ENCODE assay signal across 8 cellular contexts in the genomic region with DNA sequence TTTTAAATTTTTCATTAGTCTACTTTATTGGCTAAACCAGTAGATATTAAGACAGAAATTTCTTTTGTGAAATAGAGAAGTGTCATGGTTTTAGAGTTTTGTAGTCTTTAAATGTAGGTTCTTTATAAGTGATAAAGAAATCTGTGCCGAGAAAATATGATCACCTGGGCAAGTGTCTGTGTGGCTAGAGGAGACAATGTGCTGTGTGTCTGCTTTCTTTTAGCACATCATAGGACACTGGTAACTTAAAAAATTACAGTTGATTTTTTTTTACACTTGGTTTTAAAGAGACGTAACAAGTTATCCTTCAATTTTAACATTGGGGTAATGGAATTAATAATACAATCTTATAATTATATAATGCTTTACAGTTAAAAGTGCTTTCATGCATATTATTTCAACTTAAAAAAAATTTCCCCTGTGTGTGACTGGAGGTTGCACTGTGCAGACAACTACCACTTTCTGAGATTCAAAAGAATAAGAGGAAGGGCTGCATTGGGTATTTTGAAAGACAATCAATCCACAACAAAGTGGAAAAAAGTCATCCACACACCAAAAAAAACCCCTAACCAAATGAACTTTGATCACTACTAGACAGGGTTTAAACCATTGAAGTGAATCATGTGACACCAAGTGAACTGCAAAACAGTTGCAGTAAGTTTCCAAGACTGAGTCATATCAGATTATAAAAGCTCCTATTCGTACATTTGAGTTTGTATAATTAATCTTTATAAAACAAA. TPM values are rescaled to one million over a fixed set of nuclear protein-coding genes. Genes with fewer than 3 reads are reported as not detected.
DNase-seq lines count a peak whose midpoint lies in the region; ATAC-seq and TF ChIP-seq lines count a peak whose summit lies in the region.

No MANE protein-coding gene starts in this region.

- H3K27me3 Mint-ChIP-seq in WTC11 (ENCODE audit: low read depth), result no peaks in the 10 kb centered on the region

- peak; percentile 56 for ATAC-seq in GM21447 (IDR thresholded peaks at IDR 0.05; ENCODE audit: unreplicated experiment)
- no peak for ATAC-seq in WTC11

- H3K4me3 Mint-ChIP-seq in WTC11, result no peak overlapping the region

- no peaks in the 10 kb centered on the region for H3K4me1 Mint-ChIP-seq in WTC11

- no peak overlapping the region for H3K4me3 ChIP-seq in choroid plexus epithelial cell (ENCODE audit: low read depth, low read length)

- no peaks in the 10 kb centered on the region for H3K9me3 Mint-ChIP-seq in WTC11

- CTCF ChIA-PET in GM10248 (lab: Yijun Ruan, JAX), result interaction anchor here (1.0 to 1.8 kb wide), 2 partner anchors 11 to 41 kb away, joined by 4 read pairs; no protein-coding TSS in a partner anchor
- CTCF ChIA-PET in WTC11 (lab: Charles Lee), result no interaction called here

- H3K36me3 Mint-ChIP-seq in WTC11, result no peaks in the 10 kb centered on the region

- no peak for TF ChIP-seq CTCF in GM10248 (IDR thresholded peaks at IDR 0.05; ENCODE audit: control extremely low read depth, extremely low read depth, low read depth, missing control alignments)
- no peak for TF ChIP-seq CTCF in choroid plexus epithelial cell (conservative IDR thresholded peaks at IDR 0.05; ENCODE audit: low read depth, low read length)
- TF ChIP-seq CTCF in WTC11 (IDR thresholded peaks at IDR 0.05), result no peak

- H3K27ac Mint-ChIP-seq in WTC11, result no peak overlapping the region

- POLR2A ChIA-PET in GM10248 (lab: Yijun Ruan, JAX), result no interaction called here
- POLR2A ChIA-PET in WTC11 (lab: Charles Lee), result no interaction called here

- peak; percentile 70 for DNase-seq in GM10248 (ENCODE audit: extremely low spot score)
- peak; percentile 37 for DNase-seq in HuH-7 (ENCODE audit: low spot score)
- peak; percentile 73 for DNase-seq in choroid plexus epithelial cell (ENCODE audit: low read depth)
- no peak for DNase-seq in RPMI8226
- DNase-seq in superior temporal gyrus (ENCODE audit: extremely low spot score), result no peak
- DNase-seq in WTC11 (ENCODE audit: low spot score), result no peak
- no peak for DNase-seq in hypothalamus (lab: John Stamatoyannopoulos, UW)

TF ChIP-seq in WTC11, 78 proteins besides CTCF, POLR2A, EP300 and RAD21:
- TF ChIP-seq JUN (CRISPR knock-in tag; IDR thresholded peaks at IDR 0.05), result no peak
- no peak for TF ChIP-seq ZBTB21 (CRISPR knock-in tag; IDR thresholded peaks at IDR 0.05; ENCODE audit: borderline replicate concordance)
- TF ChIP-seq, protein P1, sequence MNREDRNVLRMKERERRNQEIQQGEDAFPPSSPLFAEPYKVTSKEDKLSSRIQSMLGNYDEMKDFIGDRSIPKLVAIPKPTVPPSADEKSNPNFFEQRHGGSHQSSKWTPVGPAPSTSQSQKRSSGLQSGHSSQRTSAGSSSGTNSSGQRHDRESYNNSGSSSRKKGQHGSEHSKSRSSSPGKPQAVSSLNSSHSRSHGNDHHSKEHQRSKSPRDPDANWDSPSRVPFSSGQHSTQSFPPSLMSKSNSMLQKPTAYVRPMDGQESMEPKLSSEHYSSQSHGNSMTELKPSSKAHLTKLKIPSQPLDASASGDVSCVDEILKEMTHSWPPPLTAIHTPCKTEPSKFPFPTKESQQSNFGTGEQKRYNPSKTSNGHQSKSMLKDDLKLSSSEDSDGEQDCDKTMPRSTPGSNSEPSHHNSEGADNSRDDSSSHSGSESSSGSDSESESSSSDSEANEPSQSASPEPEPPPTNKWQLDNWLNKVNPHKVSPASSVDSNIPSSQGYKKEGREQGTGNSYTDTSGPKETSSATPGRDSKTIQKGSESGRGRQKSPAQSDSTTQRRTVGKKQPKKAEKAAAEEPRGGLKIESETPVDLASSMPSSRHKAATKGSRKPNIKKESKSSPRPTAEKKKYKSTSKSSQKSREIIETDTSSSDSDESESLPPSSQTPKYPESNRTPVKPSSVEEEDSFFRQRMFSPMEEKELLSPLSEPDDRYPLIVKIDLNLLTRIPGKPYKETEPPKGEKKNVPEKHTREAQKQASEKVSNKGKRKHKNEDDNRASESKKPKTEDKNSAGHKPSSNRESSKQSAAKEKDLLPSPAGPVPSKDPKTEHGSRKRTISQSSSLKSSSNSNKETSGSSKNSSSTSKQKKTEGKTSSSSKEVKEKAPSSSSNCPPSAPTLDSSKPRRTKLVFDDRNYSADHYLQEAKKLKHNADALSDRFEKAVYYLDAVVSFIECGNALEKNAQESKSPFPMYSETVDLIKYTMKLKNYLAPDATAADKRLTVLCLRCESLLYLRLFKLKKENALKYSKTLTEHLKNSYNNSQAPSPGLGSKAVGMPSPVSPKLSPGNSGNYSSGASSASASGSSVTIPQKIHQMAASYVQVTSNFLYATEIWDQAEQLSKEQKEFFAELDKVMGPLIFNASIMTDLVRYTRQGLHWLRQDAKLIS (CRISPR knock-in tag; IDR thresholded peaks at IDR 0.05; ENCODE audit: borderline replicate concordance), result no peak
- TF ChIP-seq, protein P2, sequence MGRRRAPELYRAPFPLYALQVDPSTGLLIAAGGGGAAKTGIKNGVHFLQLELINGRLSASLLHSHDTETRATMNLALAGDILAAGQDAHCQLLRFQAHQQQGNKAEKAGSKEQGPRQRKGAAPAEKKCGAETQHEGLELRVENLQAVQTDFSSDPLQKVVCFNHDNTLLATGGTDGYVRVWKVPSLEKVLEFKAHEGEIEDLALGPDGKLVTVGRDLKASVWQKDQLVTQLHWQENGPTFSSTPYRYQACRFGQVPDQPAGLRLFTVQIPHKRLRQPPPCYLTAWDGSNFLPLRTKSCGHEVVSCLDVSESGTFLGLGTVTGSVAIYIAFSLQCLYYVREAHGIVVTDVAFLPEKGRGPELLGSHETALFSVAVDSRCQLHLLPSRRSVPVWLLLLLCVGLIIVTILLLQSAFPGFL (CRISPR knock-in tag; IDR thresholded peaks at IDR 0.05; ENCODE audit: borderline replicate concordance), result no peak
- no peak for TF ChIP-seq ETV6 (CRISPR knock-in tag; IDR thresholded peaks at IDR 0.05)
- TF ChIP-seq, protein P3, sequence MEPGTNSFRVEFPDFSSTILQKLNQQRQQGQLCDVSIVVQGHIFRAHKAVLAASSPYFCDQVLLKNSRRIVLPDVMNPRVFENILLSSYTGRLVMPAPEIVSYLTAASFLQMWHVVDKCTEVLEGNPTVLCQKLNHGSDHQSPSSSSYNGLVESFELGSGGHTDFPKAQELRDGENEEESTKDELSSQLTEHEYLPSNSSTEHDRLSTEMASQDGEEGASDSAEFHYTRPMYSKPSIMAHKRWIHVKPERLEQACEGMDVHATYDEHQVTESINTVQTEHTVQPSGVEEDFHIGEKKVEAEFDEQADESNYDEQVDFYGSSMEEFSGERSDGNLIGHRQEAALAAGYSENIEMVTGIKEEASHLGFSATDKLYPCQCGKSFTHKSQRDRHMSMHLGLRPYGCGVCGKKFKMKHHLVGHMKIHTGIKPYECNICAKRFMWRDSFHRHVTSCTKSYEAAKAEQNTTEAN (CRISPR knock-in tag; IDR thresholded peaks at IDR 0.05), result no peak
- no peak for TF ChIP-seq EMX1 (CRISPR knock-in tag; IDR thresholded peaks at IDR 0.05)
- TF ChIP-seq, protein P4, sequence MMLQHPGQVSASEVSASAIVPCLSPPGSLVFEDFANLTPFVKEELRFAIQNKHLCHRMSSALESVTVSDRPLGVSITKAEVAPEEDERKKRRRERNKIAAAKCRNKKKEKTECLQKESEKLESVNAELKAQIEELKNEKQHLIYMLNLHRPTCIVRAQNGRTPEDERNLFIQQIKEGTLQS (CRISPR knock-in tag; conservative IDR thresholded peaks at IDR 0.05), result no peak
- no peak for TF ChIP-seq FOXP1 (CRISPR knock-in tag; IDR thresholded peaks at IDR 0.05; ENCODE audit: borderline replicate concordance)
- TF ChIP-seq SMAD3 (CRISPR knock-in tag; IDR thresholded peaks at IDR 0.05; ENCODE audit: borderline replicate concordance), result no peak
- no peak for TF ChIP-seq PRRX2 (CRISPR knock-in tag; IDR thresholded peaks at IDR 0.05)
- TF ChIP-seq, protein P5, sequence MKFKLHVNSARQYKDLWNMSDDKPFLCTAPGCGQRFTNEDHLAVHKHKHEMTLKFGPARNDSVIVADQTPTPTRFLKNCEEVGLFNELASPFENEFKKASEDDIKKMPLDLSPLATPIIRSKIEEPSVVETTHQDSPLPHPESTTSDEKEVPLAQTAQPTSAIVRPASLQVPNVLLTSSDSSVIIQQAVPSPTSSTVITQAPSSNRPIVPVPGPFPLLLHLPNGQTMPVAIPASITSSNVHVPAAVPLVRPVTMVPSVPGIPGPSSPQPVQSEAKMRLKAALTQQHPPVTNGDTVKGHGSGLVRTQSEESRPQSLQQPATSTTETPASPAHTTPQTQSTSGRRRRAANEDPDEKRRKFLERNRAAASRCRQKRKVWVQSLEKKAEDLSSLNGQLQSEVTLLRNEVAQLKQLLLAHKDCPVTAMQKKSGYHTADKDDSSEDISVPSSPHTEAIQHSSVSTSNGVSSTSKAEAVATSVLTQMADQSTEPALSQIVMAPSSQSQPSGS (CRISPR knock-in tag; IDR thresholded peaks at IDR 0.05; ENCODE audit: borderline replicate concordance, low read depth), result no peak
- TF ChIP-seq, protein P6, sequence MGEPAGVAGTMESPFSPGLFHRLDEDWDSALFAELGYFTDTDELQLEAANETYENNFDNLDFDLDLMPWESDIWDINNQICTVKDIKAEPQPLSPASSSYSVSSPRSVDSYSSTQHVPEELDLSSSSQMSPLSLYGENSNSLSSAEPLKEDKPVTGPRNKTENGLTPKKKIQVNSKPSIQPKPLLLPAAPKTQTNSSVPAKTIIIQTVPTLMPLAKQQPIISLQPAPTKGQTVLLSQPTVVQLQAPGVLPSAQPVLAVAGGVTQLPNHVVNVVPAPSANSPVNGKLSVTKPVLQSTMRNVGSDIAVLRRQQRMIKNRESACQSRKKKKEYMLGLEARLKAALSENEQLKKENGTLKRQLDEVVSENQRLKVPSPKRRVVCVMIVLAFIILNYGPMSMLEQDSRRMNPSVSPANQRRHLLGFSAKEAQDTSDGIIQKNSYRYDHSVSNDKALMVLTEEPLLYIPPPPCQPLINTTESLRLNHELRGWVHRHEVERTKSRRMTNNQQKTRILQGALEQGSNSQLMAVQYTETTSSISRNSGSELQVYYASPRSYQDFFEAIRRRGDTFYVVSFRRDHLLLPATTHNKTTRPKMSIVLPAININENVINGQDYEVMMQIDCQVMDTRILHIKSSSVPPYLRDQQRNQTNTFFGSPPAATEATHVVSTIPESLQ (CRISPR knock-in tag; IDR thresholded peaks at IDR 0.05), result no peak
- TF ChIP-seq SMAD4 (CRISPR knock-in tag; IDR thresholded peaks at IDR 0.05), result no peak
- no peak for TF ChIP-seq OVOL2 (CRISPR knock-in tag; IDR thresholded peaks at IDR 0.05; ENCODE audit: borderline replicate concordance)
- no peak for TF ChIP-seq CREB1 (CRISPR knock-in tag; IDR thresholded peaks at IDR 0.05)
- TF ChIP-seq ZNF138 (CRISPR knock-in tag; conservative IDR thresholded peaks at IDR 0.05), result no peak
- no peak; the same call in 1 of the 2 replicates for TF ChIP-seq GABPB1 (CRISPR knock-in tag; IDR thresholded peaks at IDR 0.05)

RNA-seq across cellular contexts. Expression of a gene that starts 50.0 kb away (rescaled TPM):
- 0.18 to 0.46 TPM (median 0.35 TPM) in 3 replicates for total RNA-seq in WTC11 (2021)

Comparison
In these comparisons a context has a peak if more than half of its experiments do, and no peak if none do; other contexts are left out.
1. DNase-seq: peak in GM10248 (single experiment), HuH-7 (single experiment) and choroid plexus epithelial cell (single experiment); none in RPMI8226 (single experiment), superior temporal gyrus (single experiment), WTC11 (single experiment) and hypothalamus (0 of 51).